1 cellular context compared by ENCODE assay signal in the genomic region with DNA sequence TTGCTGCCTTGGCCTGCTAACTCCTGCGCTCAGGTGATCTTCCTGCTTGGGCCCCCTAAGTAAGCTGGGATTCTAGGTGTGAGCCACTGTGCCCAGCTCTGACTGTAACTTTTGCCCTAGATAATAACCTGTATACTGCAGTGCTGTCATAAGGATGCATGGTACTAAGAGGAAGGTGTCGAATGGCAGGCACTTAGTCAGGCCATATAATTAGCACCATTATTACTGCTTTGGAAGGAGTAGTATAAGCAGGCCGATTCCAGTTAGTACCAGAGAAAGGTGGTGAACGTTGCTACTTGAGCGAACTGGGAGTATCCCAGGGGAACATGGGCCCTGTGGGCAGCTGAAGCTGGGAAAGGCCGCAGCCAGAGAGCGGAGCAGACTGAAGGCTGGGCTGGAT.
TF ChIP-seq lines count a peak whose summit lies in the region.

No MANE protein-coding gene starts in this region.

TF ChIP-seq in H1, 55 proteins besides CTCF, POLR2A, EP300 and RAD21:
- TF ChIP-seq YY1 (IDR thresholded peaks at IDR 0.05; ENCODE audit: low read depth, low read length) (no peak), GTF2F1 (IDR thresholded peaks at IDR 0.05; ENCODE audit: borderline replicate concordance, low read depth, low read length) (no peak), GABPA (IDR thresholded peaks at IDR 0.05; ENCODE audit: borderline replicate concordance, insufficient read depth, low read length) (no peak), SP2 (IDR thresholded peaks at IDR 0.05; ENCODE audit: low read length) (no peak), KDM5A (IDR thresholded peaks at IDR 0.05; ENCODE audit: low read length) (no peak), CHD1 (IDR thresholded peaks at IDR 0.05; ENCODE audit: low read depth, low read length) (no peak), MAFK (IDR thresholded peaks at IDR 0.05; ENCODE audit: low read depth, low read length) (no peak), JUN (IDR thresholded peaks at IDR 0.05; ENCODE audit: low read depth, low read length) (no peak), NRF1 (IDR thresholded peaks at IDR 0.05; ENCODE audit: low read depth, low read length) (no peak), SRF (IDR thresholded peaks at IDR 0.05; ENCODE audit: low read depth, low read length) (no peak), HDAC2 (IDR thresholded peaks at IDR 0.05; ENCODE audit: borderline replicate concordance in 1 of 2, low read depth in 2 of 2, low read length in 2 of 2) (no peak), RFX5 (IDR thresholded peaks at IDR 0.05; ENCODE audit: borderline replicate concordance, low read depth, low read length) (no peak), BACH1 (IDR thresholded peaks at IDR 0.05; ENCODE audit: low read length) (no peak), POU5F1 (IDR thresholded peaks at IDR 0.05; ENCODE audit: low read depth, low read length) (no peak)
- TF ChIP-seq, protein P1, sequence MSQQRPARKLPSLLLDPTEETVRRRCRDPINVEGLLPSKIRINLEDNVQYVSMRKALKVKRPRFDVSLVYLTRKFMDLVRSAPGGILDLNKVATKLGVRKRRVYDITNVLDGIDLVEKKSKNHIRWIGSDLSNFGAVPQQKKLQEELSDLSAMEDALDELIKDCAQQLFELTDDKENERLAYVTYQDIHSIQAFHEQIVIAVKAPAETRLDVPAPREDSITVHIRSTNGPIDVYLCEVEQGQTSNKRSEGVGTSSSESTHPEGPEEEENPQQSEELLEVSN (IDR thresholded peaks at IDR 0.05) = no peak
- TF ChIP-seq, protein P2, sequence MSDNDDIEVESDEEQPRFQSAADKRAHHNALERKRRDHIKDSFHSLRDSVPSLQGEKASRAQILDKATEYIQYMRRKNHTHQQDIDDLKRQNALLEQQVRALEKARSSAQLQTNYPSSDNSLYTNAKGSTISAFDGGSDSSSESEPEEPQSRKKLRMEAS (IDR thresholded peaks at IDR 0.05) = no peak
